Comparison of ENCODE assay signal across 21 cellular contexts in genomic region chrX:20500949-20501348, GRCh38.
DNase-seq lines count a peak whose midpoint lies in the region; ATAC-seq, FAIRE-seq and TF ChIP-seq lines count a peak whose summit lies in the region.
"Had no signal": no experiment of that assay in that cellular context is flagged by ENCODE, and none has a peak within 500 bp of the region (broad histone marks: within the 10 kb centered on the region; RNA-seq: fewer than 3 reads in every experiment).

No MANE protein-coding gene starts in this region.

- TF ChIP-seq POLR2A in HepG2 (IDR thresholded peaks at IDR 0.05; ENCODE audit: insufficient read depth in 1 of 2, low read depth in 2 of 2, low read length in 2 of 2) (no peak), right lobe of liver (IDR thresholded peaks at IDR 0.05) (no peak)

- FAIRE-seq in HepG2 (lab: Jason Lieb, UNC) (no peak), TTC549 (lab: Jason Lieb, UNC) (peak; percentile 93), colon (lab: Jason Lieb, UNC) (peak; percentile 69)
- FAIRE-seq: A204.1, D721Med, H54 had no signal

- no peaks in the 10 kb centered on the region for H3K36me3 Mint-ChIP-seq in glutamatergic neuron (ENCODE audit: unreplicated experiment)
- H3K36me3 Mint-ChIP-seq: CD8-positive, alpha-beta T cell had no signal

- H3K36me3 ChIP-seq in HepG2 (replicated peaks in 1 of 2; ENCODE audit: control insufficient read depth in 1 of 2, insufficient read depth in 2 of 2, low read length in 2 of 2) (no peaks in the 10 kb centered on the region), right lobe of liver (no peaks in the 10 kb centered on the region), HEK293 (ENCODE audit: control insufficient read depth in 2 of 2, insufficient read depth in 1 of 2, low read length in 2 of 2) (no peaks in the 10 kb centered on the region)
- H3K36me3 ChIP-seq: BE2C had no signal

- no peaks in the 10 kb centered on the region for H3K79me2 ChIP-seq in HepG2 (ENCODE audit: insufficient read depth, low read length)

- H3K9ac ChIP-seq in HepG2 (ENCODE audit: insufficient read depth, low read depth, low read length) = no peak overlapping the region
- H3K9ac ChIP-seq: GM23248 had no signal

- no peak for DNase-seq in HepG2 (ENCODE audit: low spot score)
- no peak for DNase-seq in right lobe of liver
- no peak for DNase-seq in glomerular visceral epithelial cell (ENCODE audit: extremely low spot score)
- DNase-seq in glutamatergic neuron = no peak
- DNase-seq: BE2C, COR-L47, DMS153, DMS79 treated with DMSO at 0.1 percent for 48 hours, EL, GDM1, GM23248, IMR-90 had no signal

- H3K4me1 ChIP-seq in HepG2 (ENCODE audit: insufficient read depth, low read length) (peaks cover 36% of the 10 kb centered on the region), right lobe of liver (no peaks in the 10 kb centered on the region), HEK293 (ENCODE audit: control insufficient read depth, insufficient read depth, low read length) (no peaks in the 10 kb centered on the region; the same call in 1 of the 2 replicates)
- H3K4me1 ChIP-seq: BE2C had no signal

- H3K4me3 ChIP-seq in HepG2 (replicated peaks in 1 of 3; ENCODE audit: insufficient read depth in 1 of 3, low read depth in 2 of 3, low read length in 3 of 3) (no peak overlapping the region), right lobe of liver (no peak overlapping the region), HEK293 (ENCODE audit: low read depth, low read length) (no peak overlapping the region)
- H3K4me3 ChIP-seq: GM23248 had no signal

- no peak overlapping the region for H2AFZ ChIP-seq in HepG2 (ENCODE audit: low read length)
- H2AFZ ChIP-seq: GM23248 had no signal

- no peak for TF ChIP-seq RAD21 in HepG2 (CRISPR knock-in tag; IDR thresholded peaks at IDR 0.05)

- ATAC-seq in HepG2 (no peak), right lobe of liver (no peak)
- ATAC-seq: HCT116 had no signal

- CTCF ChIA-PET in HepG2 (lab: Yijun Ruan, JAX; ENCODE audit: low intra/inter-chr PET ratio, low total read pairs) (no interaction called here), HEK293 (lab: Yijun Ruan, JAX) (interaction anchor here (0.7 kb wide), 1 partner anchor 1636 kb away, joined by 3 read pairs; no protein-coding TSS in a partner anchor)

- no peak for TF ChIP-seq EP300 in HepG2 (IDR thresholded peaks at IDR 0.05; ENCODE audit: low read depth in 2 of 2, low read length in 2 of 2)
- no peak for TF ChIP-seq EP300 in HepG2 (CRISPR knock-in tag; IDR thresholded peaks at IDR 0.05; ENCODE audit: borderline replicate concordance)

- intact Hi-C loops in HepG2 (cut with micrococcal nuclease; ENCODE audit: unreplicated experiment) (no loop called here), right lobe of liver (cut with DNase I) (no loop called here)

- BruUV-seq in HepG2 (replicated peaks; lab: Mats Ljungman, UMichigan) = no TSS peak

- peaks cover 12% of the 10 kb centered on the region for H3K4me1 Mint-ChIP-seq in glutamatergic neuron (ENCODE audit: low read depth, unreplicated experiment)

- POLR2A ChIA-PET in HepG2 (lab: Yijun Ruan, JAX) (no interaction called here), HEK293 (lab: Yijun Ruan, JAX) (no interaction called here)

- H3K9me3 Mint-ChIP-seq in glutamatergic neuron (ENCODE audit: unreplicated experiment) = no peaks in the 10 kb centered on the region
- H3K9me3 Mint-ChIP-seq: CD8-positive, alpha-beta T cell had no signal

- H3K27ac Mint-ChIP-seq in glutamatergic neuron (ENCODE audit: unreplicated experiment) = no peak overlapping the region
- H3K27ac Mint-ChIP-seq: CD8-positive, alpha-beta T cell had no signal

- in situ Hi-C loops in HepG2 (cut with HindIII; ENCODE audit: extremely low pct_ligation_motif_present, low pct_unique_long_range_greater_than_20kb) = no loop called here

- no peaks in the 10 kb centered on the region for H4K20me1 ChIP-seq in HepG2 (ENCODE audit: insufficient read depth, low read length)

- peak overlapping the region; percentile 76 for H3K27ac ChIP-seq in HepG2 (ENCODE audit: extremely low read length, insufficient read depth, low read length)
- no peak overlapping the region for H3K27ac ChIP-seq in right lobe of liver
- no peak overlapping the region for H3K27ac ChIP-seq in HEK293 (ENCODE audit: extremely low read depth, low read depth, low read length)
- H3K27ac ChIP-seq: C4-2B, GM23248 had no signal

- H3K27me3 ChIP-seq in HepG2 (ENCODE audit: control insufficient read depth in 1 of 2, insufficient read depth in 2 of 2, low read length in 2 of 2) (no peaks in the 10 kb centered on the region), right lobe of liver (no peaks in the 10 kb centered on the region)
- H3K27me3 ChIP-seq: BE2C had no signal

- TF ChIP-seq CTCF in HepG2 (CRISPR knock-in tag; IDR thresholded peaks at IDR 0.05) (no peak), right lobe of liver (IDR thresholded peaks at IDR 0.05) (no peak), HEK293 (tag by site-specific recombination; IDR thresholded peaks at IDR 0.05) (no peak), glutamatergic neuron (IDR thresholded peaks at IDR 0.05; ENCODE audit: partially characterized antibody, unreplicated experiment) (no peak)

- no peak overlapping the region for H3K4me2 ChIP-seq in HepG2 (ENCODE audit: low read depth, low read length)

- no peaks in the 10 kb centered on the region for H3K27me3 Mint-ChIP-seq in glutamatergic neuron (ENCODE audit: unreplicated experiment)

- H3K9me3 ChIP-seq in HepG2 (ENCODE audit: low read length) (no peaks in the 10 kb centered on the region), right lobe of liver (no peaks in the 10 kb centered on the region), HEK293 (ENCODE audit: control insufficient read depth, insufficient read depth, low read depth, low read length) (no peaks in the 10 kb centered on the region; the same call in 1 of the 2 replicates)
- H3K9me3 ChIP-seq: BE2C had no signal

- H3K4me3 Mint-ChIP-seq in glutamatergic neuron (ENCODE audit: unreplicated experiment) = no peak overlapping the region
- H3K4me3 Mint-ChIP-seq: CD8-positive, alpha-beta T cell had no signal

TF ChIP-seq in HepG2, 621 proteins besides CTCF, POLR2A, EP300 and RAD21 (continues in another document):
- TF ChIP-seq REL (CRISPR knock-in tag; conservative IDR thresholded peaks at IDR 0.05) = no peak
- TF ChIP-seq MTERF4 (CRISPR knock-in tag; IDR thresholded peaks at IDR 0.05) = no peak
- TF ChIP-seq ZFP36L2 (CRISPR knock-in tag; IDR thresholded peaks at IDR 0.05) = no peak
- TF ChIP-seq DBP (CRISPR knock-in tag; IDR thresholded peaks at IDR 0.05; ENCODE audit: not compliant biosample characterization) = no peak

TF ChIP-seq in HEK293, 187 proteins besides CTCF, POLR2A, EP300 and RAD21:
- TF ChIP-seq MZF1 (tag by site-specific recombination; IDR thresholded peaks at IDR 0.05; ENCODE audit: borderline replicate concordance) = no peak
- TF ChIP-seq ZNF423 (tag by site-specific recombination; IDR thresholded peaks at IDR 0.05) = no peak
- TF ChIP-seq SCRT2 (tag by site-specific recombination; IDR thresholded peaks at IDR 0.05) = peak; percentile 41; the same call in 1 of the 2 replicates
